ENCODE assay signal across 8 cellular contexts in genomic region chr3:14143826-14144225, GRCh38. TPM values are rescaled to one million over a fixed set of nuclear protein-coding genes. Genes with fewer than 3 reads are reported as not detected.
A peak's percentile ranks its signal among the peaks of the same experiment; 100 is the strongest.
DNase-seq lines count a peak whose midpoint lies in the region; ATAC-seq and TF ChIP-seq lines count a peak whose summit lies in the region.

No MANE protein-coding gene starts in this region.

- H3K4me3 ChIP-seq in effector memory CD4-positive, alpha-beta T cell (ENCODE audit: insufficient read depth, low read depth, low read length, poor library complexity, severe bottlenecking) = peak overlapping the region; percentile 22
- H3K4me3 ChIP-seq in muscle layer of colon (ENCODE audit: low read depth in 1 of 2, low read length in 2 of 2) = peak overlapping the region in 1 of 2 donors; percentile 6

- H3K4me1 ChIP-seq in effector memory CD4-positive, alpha-beta T cell (ENCODE audit: control insufficient read depth, insufficient read depth, low read length, poor library complexity, severe bottlenecking) = peaks cover 49% of the 10 kb centered on the region
- peaks cover 34% of the 10 kb centered on the region for H3K4me1 ChIP-seq in muscle layer of colon (ENCODE audit: insufficient read depth, low read length)

- H3K36me3 ChIP-seq in effector memory CD4-positive, alpha-beta T cell (ENCODE audit: control insufficient read depth, insufficient read depth, low read length) = peaks cover 43% of the 10 kb centered on the region
- peaks cover 60% of the 10 kb centered on the region for H3K36me3 ChIP-seq in muscle layer of colon (ENCODE audit: insufficient read depth, low read length)

- no peak overlapping the region for H3K9ac ChIP-seq in muscle layer of colon (ENCODE audit: low read length)

- DNase-seq in GM04503 (ENCODE audit: low read depth) = peak; percentile 96
- no peak for DNase-seq in effector memory CD4-positive, alpha-beta T cell
- no peak for DNase-seq in effector CD4-positive, alpha-beta T cell
- no peak for DNase-seq in HuH-7 (ENCODE audit: low spot score)
- DNase-seq in DMS 273 treated with DMSO at 0.1 percent for 48 hours (lab: John Stamatoyannopoulos, UW) = no peak

- no peaks in the 10 kb centered on the region for H3K27me3 ChIP-seq in effector memory CD4-positive, alpha-beta T cell (replicated peaks; ENCODE audit: control insufficient read depth, insufficient read depth, low read length, poor library complexity, severe bottlenecking)
- H3K27me3 ChIP-seq in muscle layer of colon (ENCODE audit: control insufficient read depth in 1 of 2, insufficient read depth in 2 of 2, low read length in 2 of 2) = no peaks in the 10 kb centered on the region

- H3K9me3 ChIP-seq in effector memory CD4-positive, alpha-beta T cell (ENCODE audit: control insufficient read depth, low read length) = no peaks in the 10 kb centered on the region
- H3K9me3 ChIP-seq in muscle layer of colon (ENCODE audit: low read length) = no peaks in the 10 kb centered on the region

- no peak for ATAC-seq in HG03469 (IDR thresholded peaks at IDR 0.05; ENCODE audit: unreplicated experiment)

- H3K27ac ChIP-seq in effector memory CD4-positive, alpha-beta T cell (ENCODE audit: insufficient read depth, low read length, poor library complexity, severe bottlenecking) = peak overlapping the region; percentile 99
- peak overlapping the region; percentile 94 for H3K27ac ChIP-seq in muscle layer of colon (ENCODE audit: low read depth, low read length)

TF ChIP-seq in PFSK-1, 5 proteins besides CTCF, POLR2A, EP300 and RAD21:
- TF ChIP-seq POLR2AphosphoS5 (IDR thresholded peaks at IDR 0.05; ENCODE audit: low read depth, low read length) (peak; percentile 33; the same call in 1 of the 2 replicates), TAF1 (IDR thresholded peaks at IDR 0.05; ENCODE audit: borderline replicate concordance, insufficient read depth, low read length) (no peak)
TF ChIP-seq in PFSK-1: peak in this region for 1.

RNA-seq across cellular contexts. Expression of gene TMEM43, which starts 19.0 kb away (rescaled TPM):
- 52.2 TPM for polyA plus RNA-seq in PFSK-1 (2012; ENCODE audit: insufficient read length, low read depth)

RNA-seq across cellular contexts. Expression of gene CHCHD4, which starts 19.2 kb away (rescaled TPM):
- polyA plus RNA-seq in PFSK-1 (2012; ENCODE audit: insufficient read length, low read depth) = 24.1 TPM

RNA-seq across cellular contexts. Expression of gene XPC, which starts 34.6 kb away (rescaled TPM):
- 46.1 TPM for polyA plus RNA-seq in PFSK-1 (2012; ENCODE audit: insufficient read length, low read depth)

RNA-seq across cellular contexts. Expression of gene LSM3, which starts 34.8 kb away (rescaled TPM):
- polyA plus RNA-seq in PFSK-1 (2012; ENCODE audit: insufficient read length, low read depth) = 3.5 TPM
